8 cellular contexts compared by ENCODE assay signal in genomic region chr10:112949128-112949823, GRCh38.
DNase-seq lines count a peak whose midpoint lies in the region; ATAC-seq and TF ChIP-seq lines count a peak whose summit lies in the region.

No MANE protein-coding gene starts in this region.

- POLR2A ChIA-PET in HEK293 (lab: Yijun Ruan, JAX): interaction anchor here (0.7 to 2.2 kb wide), 2 partner anchors 10 to 90 kb away, joined by 3 to 11 read pairs; no protein-coding TSS in a partner anchor

- no peaks in the 10 kb centered on the region for H3K9me3 ChIP-seq in HEK293 (ENCODE audit: control insufficient read depth, insufficient read depth, low read depth, low read length)
- no peaks in the 10 kb centered on the region for H3K9me3 ChIP-seq in iPS-18a (ENCODE audit: control insufficient read depth, low read depth, low read length)

- H3K36me3 ChIP-seq in HEK293 (ENCODE audit: control insufficient read depth in 2 of 2, insufficient read depth in 1 of 2, low read length in 2 of 2): no peaks in the 10 kb centered on the region
- H3K36me3 ChIP-seq in iPS-18a (ENCODE audit: control insufficient read depth, low read depth, low read length): peaks cover 7% of the 10 kb centered on the region

- H3K27ac ChIP-seq in HEK293 (ENCODE audit: extremely low read depth, low read depth, low read length) (peak overlapping the region; percentile 16; the same call in 1 of the 2 replicates), VCaP (peak overlapping the region; percentile 25; the same call in 1 of the 2 replicates), iPS-18a (ENCODE audit: low read length) (peak overlapping the region; percentile 67)

- no peak for DNase-seq in stimulated activated effector memory CD8-positive, alpha-beta T cell treated with anti-CD3 and anti-CD28 coated beads, Interleukin-12 subunit alpha, Interleukin-12 subunit beta, amount 100 ng/mL, for 72 hours (ENCODE audit: low spot score in 2 of 2)
- DNase-seq in NCI-H446 (lab: John Stamatoyannopoulos, UW): no peak
- DNase-seq in stimulated activated CD4-positive, alpha-beta T cell treated with anti-CD3 and anti-CD28 coated beads, Interleukin-2, amount 100 ng/mL, for 48 hours: no peak
- DNase-seq in activated CD4-positive, alpha-beta T cell treated with anti-CD3 and anti-CD28 coated beads for 48 hours: no peak

- no peaks in the 10 kb centered on the region for H3K27me3 ChIP-seq in iPS-18a (ENCODE audit: control insufficient read depth, insufficient read depth, low read length)

- H3K27ac Mint-ChIP-seq in stimulated activated effector memory CD8-positive, alpha-beta T cell treated with anti-CD3 and anti-CD28 coated beads, Interleukin-12 subunit alpha, Interleukin-12 subunit beta, amount 100 ng/mL, for 72 hours: peak overlapping the region; percentile 83

- H3K4me3 ChIP-seq in HEK293 (ENCODE audit: low read depth, low read length): peak overlapping the region; percentile 37
- H3K4me3 ChIP-seq in iPS-18a (ENCODE audit: low read length): peak overlapping the region; percentile 50

- CTCF ChIA-PET in HEK293 (lab: Yijun Ruan, JAX): interaction anchor here (0.7 kb wide), 3 partner anchors 33 to 259 kb away, joined by 3 to 4 read pairs (median 3); no protein-coding TSS in a partner anchor

- H3K9me3 Mint-ChIP-seq in stimulated activated effector memory CD8-positive, alpha-beta T cell treated with anti-CD3 and anti-CD28 coated beads, Interleukin-12 subunit alpha, Interleukin-12 subunit beta, amount 100 ng/mL, for 72 hours: no peaks in the 10 kb centered on the region

- no peak for TF ChIP-seq CTCF in HEK293 (tag by site-specific recombination; IDR thresholded peaks at IDR 0.05)
- TF ChIP-seq CTCF in VCaP (conservative IDR thresholded peaks at IDR 0.05): no peak

- H3K36me3 Mint-ChIP-seq in stimulated activated effector memory CD8-positive, alpha-beta T cell treated with anti-CD3 and anti-CD28 coated beads, Interleukin-12 subunit alpha, Interleukin-12 subunit beta, amount 100 ng/mL, for 72 hours: no peaks in the 10 kb centered on the region

- no peak for ATAC-seq in stimulated activated effector memory CD8-positive, alpha-beta T cell treated with anti-CD3 and anti-CD28 coated beads, Interleukin-12 subunit alpha, Interleukin-12 subunit beta, amount 100 ng/mL, for 72 hours
- no peak for ATAC-seq in GM21526 (IDR thresholded peaks at IDR 0.05; ENCODE audit: low FRiP score, unreplicated experiment)

- H3K4me1 Mint-ChIP-seq in stimulated activated effector memory CD8-positive, alpha-beta T cell treated with anti-CD3 and anti-CD28 coated beads, Interleukin-12 subunit alpha, Interleukin-12 subunit beta, amount 100 ng/mL, for 72 hours: peaks cover 34% of the 10 kb centered on the region

- H3K9ac ChIP-seq in iPS-18a (ENCODE audit: low read length): peak overlapping the region; percentile 40

- peak overlapping the region; percentile 94 for H3K4me3 Mint-ChIP-seq in stimulated activated effector memory CD8-positive, alpha-beta T cell treated with anti-CD3 and anti-CD28 coated beads, Interleukin-12 subunit alpha, Interleukin-12 subunit beta, amount 100 ng/mL, for 72 hours

- H3K4me1 ChIP-seq in HEK293 (ENCODE audit: control insufficient read depth, insufficient read depth, low read length) (peaks cover 14% of the 10 kb centered on the region), iPS-18a (ENCODE audit: control insufficient read depth, low read depth, low read length) (peaks cover 39% of the 10 kb centered on the region)

TF ChIP-seq in HEK293, 187 proteins besides CTCF, POLR2A, EP300 and RAD21:
- no peak for TF ChIP-seq ZNF792 (tag by site-specific recombination; IDR thresholded peaks at IDR 0.05)
- TF ChIP-seq ZBTB21 (tag by site-specific recombination; IDR thresholded peaks at IDR 0.05): no peak
- no peak for TF ChIP-seq HOXD13 (CRISPR knock-in tag; IDR thresholded peaks at IDR 0.05; ENCODE audit: borderline replicate concordance)
- no peak for TF ChIP-seq ZNF114 (tag by site-specific recombination; IDR thresholded peaks at IDR 0.05)
- TF ChIP-seq ZNF324 (tag by site-specific recombination; IDR thresholded peaks at IDR 0.05): no peak
- no peak for TF ChIP-seq ZNF2 (tag by site-specific recombination; IDR thresholded peaks at IDR 0.05)

Comparison
In these comparisons a context has a peak if more than half of its experiments do, and no peak if none do; other contexts are left out.
1. H3K27ac ChIP-seq: peak in every context shown above with its lines; median percentile 67 in iPS-18a; 25 in VCaP; 16 in HEK293.